In the genomic region with DNA sequence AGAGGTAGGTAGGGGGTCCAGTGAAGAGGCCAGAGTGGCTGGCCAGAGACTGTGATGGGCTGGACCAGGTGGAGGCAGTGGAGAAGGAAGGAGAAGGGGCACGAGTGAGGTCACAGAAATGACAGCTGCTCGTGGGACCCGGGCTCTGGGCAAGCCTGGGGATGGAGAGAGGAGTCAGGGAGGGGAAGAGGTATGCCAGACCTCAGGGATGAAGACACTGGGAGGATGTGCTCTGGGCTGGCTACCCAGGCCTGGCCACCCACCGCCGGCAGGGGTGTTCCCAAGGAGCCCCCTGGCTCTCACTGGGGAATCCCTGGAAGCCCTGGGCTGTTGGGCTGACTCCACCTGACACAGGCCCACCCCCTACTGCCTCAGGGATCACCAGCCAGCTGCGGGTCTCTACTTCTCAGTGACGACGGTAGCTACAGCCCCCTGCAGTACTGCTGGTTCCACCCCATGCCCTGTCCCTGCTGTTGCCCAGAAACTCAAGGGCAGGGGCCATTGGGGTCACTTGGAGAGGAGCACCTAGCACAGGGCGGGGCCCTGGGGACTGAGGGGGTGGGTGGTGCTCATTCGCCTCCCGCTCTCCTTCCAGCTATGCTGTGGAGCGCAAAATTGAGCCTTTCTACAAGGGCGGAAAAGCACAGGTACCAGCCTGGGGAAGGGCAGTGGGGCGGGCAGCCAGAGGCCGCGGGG, we compare ENCODE assay signal across 1 cellular context.
TF ChIP-seq lines count a peak whose summit lies in the region.

No MANE protein-coding gene starts in this region.

TF ChIP-seq in H1, 55 proteins besides CTCF, POLR2A, EP300 and RAD21:
- no peak for TF ChIP-seq JUN (IDR thresholded peaks at IDR 0.05; ENCODE audit: low read depth, low read length)
- no peak for TF ChIP-seq CBX8 (IDR thresholded peaks at IDR 0.05; ENCODE audit: borderline replicate concordance, low read depth, low read length)
- no peak for TF ChIP-seq SRF (IDR thresholded peaks at IDR 0.05; ENCODE audit: low read depth, low read length)
- TF ChIP-seq RXRA (IDR thresholded peaks at IDR 0.05; ENCODE audit: insufficient read depth, low read depth, low read length) = no peak
- TF ChIP-seq NANOG (IDR thresholded peaks at IDR 0.05; ENCODE audit: insufficient read depth, low read depth, low read length, poor library complexity, severe bottlenecking) = no peak
- no peak for TF ChIP-seq RNF2 (IDR thresholded peaks at IDR 0.05; ENCODE audit: borderline replicate concordance, low read depth, low read length, missing control alignments, poor library complexity, severe bottlenecking)
- TF ChIP-seq KDM5A (IDR thresholded peaks at IDR 0.05; ENCODE audit: low read length) = no peak
- no peak for TF ChIP-seq TCF12 (IDR thresholded peaks at IDR 0.05; ENCODE audit: low read depth, low read length)
- TF ChIP-seq CREB1 (IDR thresholded peaks at IDR 0.05) = no peak
- TF ChIP-seq GTF2F1 (IDR thresholded peaks at IDR 0.05; ENCODE audit: borderline replicate concordance, low read depth, low read length) = no peak
- TF ChIP-seq BCL11A (IDR thresholded peaks at IDR 0.05; ENCODE audit: low read depth in 2 of 2, low read length in 2 of 2) = no peak
- TF ChIP-seq CHD2 (IDR thresholded peaks at IDR 0.05; ENCODE audit: low read length) = no peak
- no peak for TF ChIP-seq CEBPB (IDR thresholded peaks at IDR 0.05; ENCODE audit: low read depth, low read length)
- no peak for TF ChIP-seq GABPA (IDR thresholded peaks at IDR 0.05; ENCODE audit: borderline replicate concordance, insufficient read depth, low read length)
